24 cellular contexts compared by ENCODE assay signal in the genomic region with DNA sequence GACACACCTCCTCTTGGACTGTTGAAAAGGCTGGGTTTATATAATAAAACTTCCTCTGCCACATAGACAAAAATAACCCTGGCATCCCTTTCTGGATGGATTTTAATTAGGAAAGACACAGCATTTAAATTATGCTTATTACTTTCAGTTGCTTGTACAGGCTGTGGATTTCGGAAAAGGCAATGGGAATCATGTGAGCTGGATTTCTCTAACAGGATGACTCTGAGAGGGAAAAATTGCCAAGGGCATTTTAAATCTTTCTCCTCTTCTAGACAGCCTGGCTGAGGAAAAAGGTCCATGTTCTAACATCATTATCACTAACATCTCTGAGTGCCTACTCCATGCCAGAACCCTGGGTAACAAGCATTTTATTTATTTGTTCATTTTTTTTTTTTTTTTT.
"Had no signal": no experiment of that assay in that cellular context is flagged by ENCODE, and none has a peak within 500 bp of the region (broad histone marks: within the 10 kb centered on the region; RNA-seq: fewer than 3 reads in every experiment).

No MANE protein-coding gene starts in this region.

- H3K9ac ChIP-seq: KMS-11 had no signal

- ATAC-seq: K562, Panc1, PC-3, SK-N-SH treated with all-trans-retinoic acid at 6 μM for 48 hours had no signal

- H3K9me3 ChIP-seq: MG63, SJCRH30 had no signal

- H3K27ac Mint-ChIP-seq: IgD-negative memory B cell had no signal

- DNase-seq: MG63, NCI-H1092, NCI-H1105 treated with DMSO at 0.1 percent for 48 hours, NCI-H1417 treated with DMSO at 0.1 percent for 48 hours, NCI-H146, NCI-H187, NCI-H2029, NCI-H2081 treated with DMSO at 0.1 percent for 48 hours, NCI-H2171, NCI-H226, NCI-H446, NCI-H510A, NCI-H524 treated with DMSO at 0.1 percent for 48 hours, NCI-H69, NCI-H774, PC-3, SHP77 treated with DMSO at 0.1 percent for 48 hours, SJCRH30 had no signal

- H3K27ac ChIP-seq: HL-60, KMS-11, SJCRH30 had no signal

- H3K4me1 ChIP-seq: SJCRH30 had no signal

- H3K4me3 ChIP-seq: K562, MG63, SJCRH30 had no signal

- H3K4me2 ChIP-seq: KMS-11 had no signal

- H3K27me3 ChIP-seq: MG63, SJCRH30 had no signal

- H3K4me3 Mint-ChIP-seq: IgD-negative memory B cell had no signal

- H3K36me3 ChIP-seq: MG63, SJCRH30 had no signal

- H3K36me3 Mint-ChIP-seq: IgD-negative memory B cell had no signal
